22 cellular contexts compared by ENCODE assay signal in the genomic region with DNA sequence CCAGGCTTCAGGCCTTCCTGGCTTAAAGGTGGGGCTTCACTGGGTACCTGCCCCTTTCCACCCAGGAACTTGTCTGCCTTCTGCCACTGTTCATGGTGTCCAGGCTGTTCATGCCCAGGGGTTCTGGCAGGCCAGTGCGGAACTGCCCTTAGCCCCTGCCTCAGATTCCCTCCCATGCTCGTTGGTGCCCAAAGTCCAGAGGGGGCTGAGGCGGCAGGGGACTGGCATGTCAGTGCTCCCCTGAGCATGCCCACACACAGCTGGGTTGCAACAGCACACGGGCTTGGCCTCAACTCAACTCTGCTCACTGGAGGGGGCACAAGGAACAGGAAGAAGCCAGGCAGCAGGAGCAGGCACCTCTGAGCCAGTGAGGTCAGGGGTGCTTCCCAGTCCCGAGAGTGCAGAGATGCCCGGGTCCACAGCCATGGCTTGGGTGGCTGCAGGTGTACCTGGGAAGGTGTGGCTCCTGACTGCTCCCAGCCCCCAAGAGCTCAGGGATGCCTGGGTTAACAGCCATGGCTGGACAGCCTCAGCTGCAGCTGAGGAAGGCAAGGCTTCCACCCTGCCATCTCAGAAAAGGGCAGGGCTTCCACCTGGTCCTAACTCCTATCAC.
"Had no signal": no experiment of that assay in that cellular context is flagged by ENCODE, and none has a peak within 500 bp of the region (broad histone marks: within the 10 kb centered on the region; RNA-seq: fewer than 3 reads in every experiment).

No MANE protein-coding gene starts in this region.

- H3K9me3 ChIP-seq: pancreas, prostate gland, suprapubic skin, thyroid gland, uterus had no signal

- DNase-seq: effector memory CD4-positive, alpha-beta T cell; heart right ventricle; hypothalamus; occipital lobe; retina; stimulated activated CD4-positive, alpha-beta T cell treated with anti-CD3 and anti-CD28 coated beads, Interleukin-4, amount 100 ng/mL, for 24 hours; stimulated activated naive CD4-positive, alpha-beta T cell; thyroid gland; uterus had no signal

- H3K4me3 ChIP-seq: heart right ventricle, neural progenitor cell, pancreas, prostate gland, suprapubic skin, thyroid gland, uterus had no signal

- H2AFZ ChIP-seq: neural progenitor cell had no signal

- H3K27ac ChIP-seq: heart right ventricle, neural progenitor cell, pancreas, prostate gland, suprapubic skin, thyroid gland, uterus had no signal

- H3K4me3 Mint-ChIP-seq: central memory CD8-positive, alpha-beta T cell; mesothelial cell of epicardium; natural killer cell treated with Interleukin-12 subunit alpha and Interleukin-12 subunit beta and Interleukin-15 and Interleukin-18, amount 100 ng/mL, for 72 hours; neural progenitor cell; type B pancreatic cell had no signal

- H3K9ac ChIP-seq: neural progenitor cell had no signal

- H3K4me1 Mint-ChIP-seq: central memory CD8-positive, alpha-beta T cell; neural progenitor cell had no signal

- H3K36me3 ChIP-seq: heart right ventricle, neural progenitor cell, pancreas, prostate gland, suprapubic skin, thyroid gland, uterus had no signal

- H3K36me3 Mint-ChIP-seq: natural killer cell treated with Interleukin-12 subunit alpha and Interleukin-12 subunit beta and Interleukin-15 and Interleukin-18, amount 100 ng/mL, for 72 hours; neural progenitor cell; type B pancreatic cell had no signal

- FAIRE-seq: endometrium, frontal cortex, islet of Langerhans, pancreas had no signal

- H3K27me3 ChIP-seq: heart right ventricle, neural progenitor cell, pancreas, suprapubic skin, thyroid gland, uterus had no signal

- H3K27me3 Mint-ChIP-seq: central memory CD8-positive, alpha-beta T cell; natural killer cell treated with Interleukin-12 subunit alpha and Interleukin-12 subunit beta and Interleukin-15 and Interleukin-18, amount 100 ng/mL, for 72 hours; type B pancreatic cell had no signal

- H3K4me2 ChIP-seq: neural progenitor cell had no signal

- ATAC-seq: esophagus mucosa, left lobe of liver, pancreas had no signal

- H3K27ac Mint-ChIP-seq: mesothelial cell of epicardium; natural killer cell treated with Interleukin-12 subunit alpha and Interleukin-12 subunit beta and Interleukin-15 and Interleukin-18, amount 100 ng/mL, for 72 hours; neural progenitor cell; type B pancreatic cell had no signal

- H3K4me1 ChIP-seq: heart right ventricle, neural progenitor cell, pancreas, prostate gland, suprapubic skin, thyroid gland, uterus had no signal
